In the genomic region with DNA sequence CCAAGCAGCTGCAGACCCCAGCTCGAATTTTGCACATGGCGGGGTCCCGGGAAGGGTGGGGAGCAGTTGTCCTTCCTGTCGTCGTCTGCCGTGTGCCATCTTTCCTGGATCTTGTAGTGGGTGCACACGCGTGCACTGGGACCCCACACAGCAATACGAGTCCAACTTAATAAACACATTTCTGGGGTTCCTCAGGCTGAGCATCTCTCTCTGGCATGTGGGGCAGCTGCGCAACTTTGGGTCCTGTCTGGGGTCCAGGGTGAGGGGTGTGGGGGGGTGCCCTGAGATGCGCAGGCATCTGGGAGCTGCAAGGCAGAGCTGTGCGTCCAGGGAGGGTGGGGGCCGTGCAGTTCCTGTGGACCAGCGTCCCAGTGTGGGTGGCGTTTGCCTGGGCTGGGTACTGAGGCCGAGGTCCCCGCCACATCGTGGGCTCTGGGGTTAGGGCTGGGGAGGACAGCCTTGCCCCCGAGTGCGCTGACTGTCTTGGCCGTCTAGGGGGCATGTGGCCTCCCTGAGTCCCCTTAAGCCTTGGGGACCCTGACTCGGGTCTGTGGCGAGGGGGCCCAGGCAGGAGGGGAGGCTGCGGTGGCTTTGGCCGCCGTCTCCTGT, we compare ENCODE assay signal across 8 cellular contexts. TPM values are rescaled to one million over a fixed set of nuclear protein-coding genes. Genes with fewer than 3 reads are reported as not detected.
DNase-seq lines count a peak whose midpoint lies in the region; ATAC-seq and TF ChIP-seq lines count a peak whose summit lies in the region.
"Had no signal": no experiment of that assay in that cellular context is flagged by ENCODE, and none has a peak within 500 bp of the region (broad histone marks: within the 10 kb centered on the region; RNA-seq: fewer than 3 reads in every experiment).

No MANE protein-coding gene starts in this region.

- no peaks in the 10 kb centered on the region for H3K36me3 ChIP-seq in Caco-2 (ENCODE audit: control insufficient read depth, insufficient read depth, low read length)
- peaks cover 6% of the 10 kb centered on the region for H3K36me3 ChIP-seq in A673 (ENCODE audit: insufficient read depth, low read length, poor library complexity, severe bottlenecking)

- CTCF ChIA-PET in Caco-2 (lab: Charles Lee), result no interaction called here
- CTCF ChIA-PET in RWPE1 (lab: Yijun Ruan, JAX), result no interaction called here
- CTCF ChIA-PET in A673 (lab: Charles Lee), result no interaction called here

- intact Hi-C loops in Caco-2 (cut with micrococcal nuclease; ENCODE audit: unreplicated experiment), result no loop called here
- intact Hi-C loops in A673 (cut with micrococcal nuclease; ENCODE audit: unreplicated experiment), result no loop called here

- H3K4me3 ChIP-seq in Caco-2 (ENCODE audit: low read depth, low read length) (no peak overlapping the region; the same call in 1 of the 2 replicates), A673 (ENCODE audit: low read depth, low read length, poor library complexity, severe bottlenecking) (no peak overlapping the region)

- H3K27me3 Mint-ChIP-seq in Caco-2 (ENCODE audit: insufficient read depth, unreplicated experiment), result no peaks in the 10 kb centered on the region
- peaks cover 11% of the 10 kb centered on the region for H3K27me3 Mint-ChIP-seq in memory B cell

- H3K9me3 ChIP-seq in Caco-2 (no peaks in the 10 kb centered on the region), A673 (ENCODE audit: low read depth, low read length, poor library complexity, severe bottlenecking) (no peaks in the 10 kb centered on the region)

- no peaks in the 10 kb centered on the region for H3K9me3 Mint-ChIP-seq in Caco-2 (ENCODE audit: unreplicated experiment)
- no peaks in the 10 kb centered on the region for H3K9me3 Mint-ChIP-seq in memory B cell

- POLR2A ChIA-PET in Caco-2 (lab: Charles Lee) (no interaction called here), RWPE1 (lab: Yijun Ruan, JAX; ENCODE audit: low non-redundant PET) (no interaction called here), A673 (lab: Charles Lee; ENCODE audit: low non-redundant PET) (no interaction called here)

- H3K36me3 Mint-ChIP-seq in Caco-2 (ENCODE audit: insufficient read depth, unreplicated experiment) (peaks cover 13% of the 10 kb centered on the region), memory B cell (peaks cover 1% of the 10 kb centered on the region)

- DNase-seq in Caco-2 (no peak), RWPE1 (ENCODE audit: low spot score) (no peak), memory B cell (ENCODE audit: low spot score in 2 of 2) (no peak), A673 (ENCODE audit: low spot score) (no peak), NCI-H510A (lab: John Stamatoyannopoulos, UW) (no peak)
- DNase-seq: KBM-7, NCI-H524 had no signal

- ATAC-seq in memory B cell (ENCODE audit: low read depth), result no peak
- ATAC-seq in GM19395 (IDR thresholded peaks at IDR 0.05; ENCODE audit: unreplicated experiment), result no peak

- peak overlapping the region; percentile 94 for H3K27ac ChIP-seq in RWPE1
- no peak overlapping the region for H3K27ac ChIP-seq in A673 (ENCODE audit: low read depth, low read length, poor library complexity, severe bottlenecking)

- no peak overlapping the region for H3K27ac Mint-ChIP-seq in Caco-2 (ENCODE audit: unreplicated experiment)
- H3K27ac Mint-ChIP-seq in memory B cell, result no peak overlapping the region

- peaks cover 6% of the 10 kb centered on the region for H3K4me1 ChIP-seq in Caco-2
- H3K4me1 ChIP-seq in A673 (ENCODE audit: insufficient read depth, low read length, poor library complexity, severe bottlenecking), result peaks cover 8% of the 10 kb centered on the region

- TF ChIP-seq CTCF in Caco-2 (IDR thresholded peaks at IDR 0.05; ENCODE audit: insufficient read depth in 1 of 2, low read depth in 1 of 2, low read length in 1 of 2, severe bottlenecking in 1 of 2, unreplicated experiment in 1 of 2) (no peak), RWPE1 (conservative IDR thresholded peaks at IDR 0.05; ENCODE audit: low read depth) (no peak), A673 (conservative IDR thresholded peaks at IDR 0.05; ENCODE audit: low read depth, low read length) (no peak)

- H3K27me3 ChIP-seq in Caco-2 (replicated peaks; ENCODE audit: control insufficient read depth, insufficient read depth, low read length) (no peaks in the 10 kb centered on the region), A673 (replicated peaks; ENCODE audit: insufficient read depth, low read depth, low read length, poor library complexity) (peaks cover 7% of the 10 kb centered on the region)

- H3K4me3 Mint-ChIP-seq in Caco-2 (ENCODE audit: unreplicated experiment), result peak overlapping the region; percentile 60
- H3K4me3 Mint-ChIP-seq in memory B cell, result peak overlapping the region; percentile 60

- BruUV-seq in Caco-2 (replicated peaks; lab: Mats Ljungman, UMichigan), result no TSS peak
- no TSS peak for BruUV-seq in A673 (replicated peaks; lab: Mats Ljungman, UMichigan)

- H3K4me1 Mint-ChIP-seq in Caco-2 (ENCODE audit: low read depth, unreplicated experiment), result no peaks in the 10 kb centered on the region
- peaks cover 6% of the 10 kb centered on the region for H3K4me1 Mint-ChIP-seq in memory B cell

RNA-seq across cellular contexts. Expression of gene PLEKHN1, which starts 0.7 kb away (rescaled TPM):
- total RNA-seq in Caco-2 (2022), result 3.1 and 4.0 TPM in 2 replicates
- total RNA-seq in A673 (2021), result not detected in 2 replicates

RNA-seq across cellular contexts. Expression of gene KLHL17, which starts 5.2 kb away (rescaled TPM):
- total RNA-seq in Caco-2 (2022) (33.1 and 34.4 TPM in 2 replicates), A673 (2021) (43.3 and 48.3 TPM in 2 replicates)

RNA-seq across cellular contexts. Expression of gene NOC2L, which starts 6.6 kb away (rescaled TPM):
- total RNA-seq in Caco-2 (2022), result 93.4 and 94.1 TPM in 2 replicates
- total RNA-seq in A673 (2021), result 197 and 214 TPM in 2 replicates

RNA-seq across cellular contexts. Expression of gene PERM1, which starts 16.3 kb away (rescaled TPM):
- total RNA-seq in Caco-2 (2022) (0.18 and 0.65 TPM in 2 replicates), A673 (2021) (0.28 TPM in 1 of 2 replicates, not detected in the other)

RNA-seq across cellular contexts. Expression of gene HES4, which starts 34.3 kb away (rescaled TPM):
- total RNA-seq in Caco-2 (2022) (45.5 and 53.8 TPM in 2 replicates), A673 (2021) (18.5 and 20.8 TPM in 2 replicates)
